In the genomic region with DNA sequence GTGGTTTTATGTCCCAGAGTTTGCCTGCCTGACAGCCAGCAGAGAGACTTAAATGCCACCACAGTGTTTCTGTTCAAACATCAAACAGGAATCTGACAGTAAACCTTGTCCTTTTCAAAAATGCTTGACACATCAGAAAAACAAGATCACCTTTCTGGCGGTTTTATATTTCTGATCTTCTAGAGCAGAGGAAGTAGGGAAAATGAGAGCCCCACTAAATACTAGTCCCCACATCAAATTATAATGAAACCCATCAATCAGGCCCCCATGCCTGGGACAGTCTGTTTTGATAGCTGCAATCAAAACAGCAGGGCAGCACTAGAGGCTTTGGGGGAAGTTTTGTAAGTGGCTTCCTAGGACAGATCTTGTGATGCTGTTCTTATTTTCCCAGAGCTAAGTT, we compare ENCODE assay signal across 18 cellular contexts.
DNase-seq lines count a peak whose midpoint lies in the region; ATAC-seq and TF ChIP-seq lines count a peak whose summit lies in the region.
"Had no signal": no experiment of that assay in that cellular context is flagged by ENCODE, and none has a peak within 500 bp of the region (broad histone marks: within the 10 kb centered on the region; RNA-seq: fewer than 3 reads in every experiment).

No MANE protein-coding gene starts in this region.

- intact Hi-C loops in gastrocnemius medialis (cut with DNase I; ENCODE audit: low total_unique reads): loop anchor here (10.0 kb wide), 1 partner anchor 241 kb away; no protein-coding TSS in a partner anchor
- intact Hi-C loops in activated T-helper 2 cell treated with anti-CD3 and anti-CD28 coated beads, Interferon-gamma antibody, Interleukin-2, Interleukin-4, amounts not matched to agents 10 μg/mL and 5 μg/mL and 100 μg/mL, durations not matched to agents 14 hours and 24 hours and 36 hours (cut with micrococcal nuclease): no loop called here

- no peak overlapping the region for H3K4me3 Mint-ChIP-seq in activated T-cell treated with anti-CD3 and anti-CD28 coated beads, Interleukin-2, amount 50 U/mL, for 72 hours
- no peak overlapping the region for H3K4me3 Mint-ChIP-seq in activated T-cell treated with anti-CD3 and anti-CD28 coated beads, Interleukin-2, amount 50 U/mL, for 4 hours
- H3K4me3 Mint-ChIP-seq in WTC11: no peak overlapping the region
- no peak overlapping the region for H3K4me3 Mint-ChIP-seq in activated T-helper 2 cell treated with anti-CD3 and anti-CD28 coated beads, Interferon-gamma antibody, Interleukin-2, Interleukin-4, amounts not matched to agents 10 μg/mL and 5 μg/mL and 100 μg/mL, durations not matched to agents 14 hours and 24 hours and 36 hours (ENCODE audit: low read depth)
- H3K4me3 Mint-ChIP-seq: CD8-positive, alpha-beta memory T cell had no signal

- H3K27me3 ChIP-seq in gastrocnemius medialis: no peaks in the 10 kb centered on the region
- H3K27me3 ChIP-seq: BE2C, SJSA1 had no signal

- CTCF ChIA-PET in WTC11 (lab: Charles Lee): interaction anchor here (1.0 to 1.7 kb wide), 2 partner anchors 8 to 11 kb away, joined by 4 to 5 read pairs; no protein-coding TSS in a partner anchor

- H3K27ac ChIP-seq in gastrocnemius medialis: peak overlapping the region; percentile 65 to 83 (median 76)
- H3K27ac ChIP-seq: SJSA1 had no signal

- ATAC-seq in activated T-cell treated with anti-CD3 and anti-CD28 coated beads, Interleukin-2, amount 50 U/mL, for 72 hours (replicated peaks in 1 of 2): peak; percentile 12 to 14
- ATAC-seq in activated T-cell treated with anti-CD3 and anti-CD28 coated beads, Interleukin-2, amount 50 U/mL, for 4 hours: no peak
- peak; percentile 7 for ATAC-seq in HG03196 (IDR thresholded peaks at IDR 0.05; ENCODE audit: unreplicated experiment)
- no peak for ATAC-seq in WTC11
- ATAC-seq in gastrocnemius medialis: peak; percentile 14 to 29

- H3K4me3 ChIP-seq in gastrocnemius medialis: no peak overlapping the region
- H3K4me3 ChIP-seq: SJSA1 had no signal

- no peak overlapping the region for H3K27ac Mint-ChIP-seq in activated T-cell treated with anti-CD3 and anti-CD28 coated beads, Interleukin-2, amount 50 U/mL, for 72 hours
- 0 out of 2 replicates have a peak overlapping the region, but pooled peaks have one; percentile 12 for H3K27ac Mint-ChIP-seq in WTC11
- no peak overlapping the region for H3K27ac Mint-ChIP-seq in activated T-helper 2 cell treated with anti-CD3 and anti-CD28 coated beads, Interferon-gamma antibody, Interleukin-2, Interleukin-4, amounts not matched to agents 10 μg/mL and 5 μg/mL and 100 μg/mL, durations not matched to agents 14 hours and 24 hours and 36 hours
- H3K27ac Mint-ChIP-seq: CD8-positive, alpha-beta memory T cell had no signal

- peaks cover 14 to 15% of the 10 kb centered on the region in 2 donors for H3K4me1 ChIP-seq in gastrocnemius medialis

- TF ChIP-seq POLR2A in gastrocnemius medialis (IDR thresholded peaks at IDR 0.05) (no peak), erythroblast (IDR thresholded peaks at IDR 0.05; ENCODE audit: low read length) (no peak)

- no peak for TF ChIP-seq CTCF in WTC11 (IDR thresholded peaks at IDR 0.05)
- TF ChIP-seq CTCF in gastrocnemius medialis (IDR thresholded peaks at IDR 0.05 in 4 of 5, conservative IDR thresholded peaks at IDR 0.05 in 1 of 5): no peak

- POLR2A ChIA-PET in WTC11 (lab: Charles Lee): no interaction called here

- peaks cover 34% of the 10 kb centered on the region for H3K4me1 Mint-ChIP-seq in activated T-cell treated with anti-CD3 and anti-CD28 coated beads, Interleukin-2, amount 50 U/mL, for 72 hours (ENCODE audit: low read depth)
- H3K4me1 Mint-ChIP-seq in activated T-cell treated with anti-CD3 and anti-CD28 coated beads, Interleukin-2, amount 50 U/mL, for 4 hours (ENCODE audit: low read depth): peaks cover 16% of the 10 kb centered on the region
- H3K4me1 Mint-ChIP-seq in WTC11: peaks cover 6% of the 10 kb centered on the region
- H3K4me1 Mint-ChIP-seq in activated T-helper 2 cell treated with anti-CD3 and anti-CD28 coated beads, Interferon-gamma antibody, Interleukin-2, Interleukin-4, amounts not matched to agents 10 μg/mL and 5 μg/mL and 100 μg/mL, durations not matched to agents 14 hours and 24 hours and 36 hours (ENCODE audit: low read depth): peaks cover 2% of the 10 kb centered on the region
- H3K4me1 Mint-ChIP-seq: CD8-positive, alpha-beta memory T cell had no signal

- no peaks in the 10 kb centered on the region for H3K36me3 Mint-ChIP-seq in activated T-cell treated with anti-CD3 and anti-CD28 coated beads, Interleukin-2, amount 50 U/mL, for 72 hours (ENCODE audit: insufficient read depth in 2 of 2)
- peaks cover under 1% of the 10 kb centered on the region for H3K36me3 Mint-ChIP-seq in activated T-cell treated with anti-CD3 and anti-CD28 coated beads, Interleukin-2, amount 50 U/mL, for 4 hours (ENCODE audit: insufficient read depth)
- no peaks in the 10 kb centered on the region for H3K36me3 Mint-ChIP-seq in WTC11
- no peaks in the 10 kb centered on the region for H3K36me3 Mint-ChIP-seq in activated T-helper 2 cell treated with anti-CD3 and anti-CD28 coated beads, Interferon-gamma antibody, Interleukin-2, Interleukin-4, amounts not matched to agents 10 μg/mL and 5 μg/mL and 100 μg/mL, durations not matched to agents 14 hours and 24 hours and 36 hours (ENCODE audit: low read depth)
- H3K36me3 Mint-ChIP-seq: CD8-positive, alpha-beta memory T cell had no signal

- H3K36me3 ChIP-seq in gastrocnemius medialis: no peaks in the 10 kb centered on the region
- H3K36me3 ChIP-seq: BE2C, SJSA1 had no signal

- no peak for DNase-seq in activated T-cell treated with anti-CD3 and anti-CD28 coated beads, Interleukin-2, amount 50 U/mL, for 72 hours
- DNase-seq in activated T-cell treated with anti-CD3 and anti-CD28 coated beads, Interleukin-2, amount 50 U/mL, for 4 hours: no peak
- no peak for DNase-seq in WTC11 (ENCODE audit: low spot score)
- no peak for DNase-seq in gastrocnemius medialis
- DNase-seq in mucosa of gallbladder (ENCODE audit: low spot score): no peak
- DNase-seq in activated T-helper 2 cell treated with anti-CD3 and anti-CD28 coated beads, Interferon-gamma antibody, Interleukin-2, Interleukin-4, amounts not matched to agents 10 μg/mL and 5 μg/mL and 100 μg/mL, durations not matched to agents 14 hours and 24 hours and 36 hours (ENCODE audit: low spot score): no peak
- DNase-seq in erythroblast (lab: John Stamatoyannopoulos, UW): no peak
- DNase-seq: 8988T; BE2C; CD8-positive, alpha-beta memory T cell; GF-D8; GOT3; NCI-H1105 treated with DMSO at 0.1 percent for 48 hours; NCI-H1694 treated with DMSO at 0.1 percent for 48 hours; NCI-H446 treated with DMSO at 0.1 percent for 48 hours; NCI-H774 had no signal

- in situ Hi-C loops in gastrocnemius medialis (cut with MboI; ENCODE audit: low sequenced_read_pairs in 4 of 4): no loop called here

- no peaks in the 10 kb centered on the region for H3K9me3 ChIP-seq in gastrocnemius medialis
- H3K9me3 ChIP-seq: BE2C, SJSA1 had no signal

- no peaks in the 10 kb centered on the region for H3K9me3 Mint-ChIP-seq in activated T-cell treated with anti-CD3 and anti-CD28 coated beads, Interleukin-2, amount 50 U/mL, for 72 hours
- H3K9me3 Mint-ChIP-seq in activated T-cell treated with anti-CD3 and anti-CD28 coated beads, Interleukin-2, amount 50 U/mL, for 4 hours: no peaks in the 10 kb centered on the region
- H3K9me3 Mint-ChIP-seq in WTC11: no peaks in the 10 kb centered on the region
- H3K9me3 Mint-ChIP-seq in activated T-helper 2 cell treated with anti-CD3 and anti-CD28 coated beads, Interferon-gamma antibody, Interleukin-2, Interleukin-4, amounts not matched to agents 10 μg/mL and 5 μg/mL and 100 μg/mL, durations not matched to agents 14 hours and 24 hours and 36 hours: no peaks in the 10 kb centered on the region
- H3K9me3 Mint-ChIP-seq: CD8-positive, alpha-beta memory T cell had no signal

- peaks cover 2% of the 10 kb centered on the region for H3K27me3 Mint-ChIP-seq in activated T-cell treated with anti-CD3 and anti-CD28 coated beads, Interleukin-2, amount 50 U/mL, for 72 hours (ENCODE audit: low read depth)
- peaks cover 14% of the 10 kb centered on the region for H3K27me3 Mint-ChIP-seq in activated T-cell treated with anti-CD3 and anti-CD28 coated beads, Interleukin-2, amount 50 U/mL, for 4 hours (ENCODE audit: low read depth)
- no peaks in the 10 kb centered on the region; the same call in 1 of the 2 replicates for H3K27me3 Mint-ChIP-seq in WTC11 (ENCODE audit: low read depth)
- peaks cover 5% of the 10 kb centered on the region for H3K27me3 Mint-ChIP-seq in activated T-helper 2 cell treated with anti-CD3 and anti-CD28 coated beads, Interferon-gamma antibody, Interleukin-2, Interleukin-4, amounts not matched to agents 10 μg/mL and 5 μg/mL and 100 μg/mL, durations not matched to agents 14 hours and 24 hours and 36 hours (ENCODE audit: low read depth)

TF ChIP-seq in WTC11, 78 proteins besides CTCF, POLR2A, EP300 and RAD21 (continues in another document):
- TF ChIP-seq RELA (CRISPR knock-in tag; IDR thresholded peaks at IDR 0.05; ENCODE audit: borderline replicate concordance) (no peak), ATF1 (CRISPR knock-in tag; IDR thresholded peaks at IDR 0.05) (no peak), GRHL2 (CRISPR knock-in tag; IDR thresholded peaks at IDR 0.05; ENCODE audit: insufficient replicate concordance, severe bottlenecking) (no peak), ETV6 (CRISPR knock-in tag; IDR thresholded peaks at IDR 0.05) (no peak), MXD4 (CRISPR knock-in tag; IDR thresholded peaks at IDR 0.05; ENCODE audit: borderline replicate concordance) (no peak)
- TF ChIP-seq, protein P1, sequence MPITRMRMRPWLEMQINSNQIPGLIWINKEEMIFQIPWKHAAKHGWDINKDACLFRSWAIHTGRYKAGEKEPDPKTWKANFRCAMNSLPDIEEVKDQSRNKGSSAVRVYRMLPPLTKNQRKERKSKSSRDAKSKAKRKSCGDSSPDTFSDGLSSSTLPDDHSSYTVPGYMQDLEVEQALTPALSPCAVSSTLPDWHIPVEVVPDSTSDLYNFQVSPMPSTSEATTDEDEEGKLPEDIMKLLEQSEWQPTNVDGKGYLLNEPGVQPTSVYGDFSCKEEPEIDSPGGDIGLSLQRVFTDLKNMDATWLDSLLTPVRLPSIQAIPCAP (CRISPR knock-in tag; IDR thresholded peaks at IDR 0.05): no peak
- TF ChIP-seq, protein P2, sequence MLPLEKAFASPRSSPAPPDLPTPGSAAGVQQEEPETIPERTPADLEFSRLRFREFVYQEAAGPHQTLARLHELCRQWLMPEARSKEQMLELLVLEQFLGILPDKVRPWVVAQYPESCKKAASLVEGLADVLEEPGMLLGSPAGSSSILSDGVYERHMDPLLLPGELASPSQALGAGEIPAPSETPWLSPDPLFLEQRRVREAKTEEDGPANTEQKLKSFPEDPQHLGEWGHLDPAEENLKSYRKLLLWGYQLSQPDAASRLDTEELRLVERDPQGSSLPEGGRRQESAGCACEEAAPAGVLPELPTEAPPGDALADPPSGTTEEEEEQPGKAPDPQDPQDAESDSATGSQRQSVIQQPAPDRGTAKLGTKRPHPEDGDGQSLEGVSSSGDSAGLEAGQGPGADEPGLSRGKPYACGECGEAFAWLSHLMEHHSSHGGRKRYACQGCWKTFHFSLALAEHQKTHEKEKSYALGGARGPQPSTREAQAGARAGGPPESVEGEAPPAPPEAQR (CRISPR knock-in tag; IDR thresholded peaks at IDR 0.05): no peak

Comparison
In these comparisons a context has a peak if more than half of its experiments do, and no peak if none do; other contexts are left out.
1. ATAC-seq: peak in activated T-cell treated with anti-CD3 and anti-CD28 coated beads, Interleukin-2, amount 50 U/mL, for 72 hours (2 of 2), HG03196 (single experiment) and gastrocnemius medialis (2 of 2); none in activated T-cell treated with anti-CD3 and anti-CD28 coated beads, Interleukin-2, amount 50 U/mL, for 4 hours (0 of 2) and WTC11 (single experiment).